In the genomic region with DNA sequence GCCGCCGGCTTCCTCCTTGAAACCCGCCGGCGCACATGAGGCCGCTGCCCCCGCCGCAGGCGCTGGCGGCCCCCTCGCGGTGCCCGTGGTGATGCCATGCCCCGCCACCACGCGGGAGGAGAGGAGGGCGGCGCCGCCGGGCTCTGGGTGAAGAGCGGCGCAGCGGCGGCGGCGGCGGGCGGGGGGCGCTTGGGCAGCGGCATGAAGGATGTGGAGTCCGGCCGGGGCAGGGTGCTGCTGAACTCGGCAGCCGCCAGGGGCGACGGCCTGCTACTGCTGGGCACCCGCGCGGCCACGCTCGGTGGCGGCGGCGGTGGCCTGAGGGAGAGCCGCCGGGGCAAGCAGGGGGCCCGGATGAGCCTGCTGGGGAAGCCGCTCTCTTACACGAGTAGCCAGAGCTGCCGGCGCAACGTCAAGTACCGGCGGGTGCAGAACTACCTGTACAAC, we compare ENCODE assay signal across 1 cellular context.
TF ChIP-seq lines count a peak whose summit lies in the region.

No MANE protein-coding gene starts in this region.

TF ChIP-seq in WTC11, 78 proteins besides CTCF, POLR2A, EP300 and RAD21 (continued from another document):
- TF ChIP-seq, protein P1, sequence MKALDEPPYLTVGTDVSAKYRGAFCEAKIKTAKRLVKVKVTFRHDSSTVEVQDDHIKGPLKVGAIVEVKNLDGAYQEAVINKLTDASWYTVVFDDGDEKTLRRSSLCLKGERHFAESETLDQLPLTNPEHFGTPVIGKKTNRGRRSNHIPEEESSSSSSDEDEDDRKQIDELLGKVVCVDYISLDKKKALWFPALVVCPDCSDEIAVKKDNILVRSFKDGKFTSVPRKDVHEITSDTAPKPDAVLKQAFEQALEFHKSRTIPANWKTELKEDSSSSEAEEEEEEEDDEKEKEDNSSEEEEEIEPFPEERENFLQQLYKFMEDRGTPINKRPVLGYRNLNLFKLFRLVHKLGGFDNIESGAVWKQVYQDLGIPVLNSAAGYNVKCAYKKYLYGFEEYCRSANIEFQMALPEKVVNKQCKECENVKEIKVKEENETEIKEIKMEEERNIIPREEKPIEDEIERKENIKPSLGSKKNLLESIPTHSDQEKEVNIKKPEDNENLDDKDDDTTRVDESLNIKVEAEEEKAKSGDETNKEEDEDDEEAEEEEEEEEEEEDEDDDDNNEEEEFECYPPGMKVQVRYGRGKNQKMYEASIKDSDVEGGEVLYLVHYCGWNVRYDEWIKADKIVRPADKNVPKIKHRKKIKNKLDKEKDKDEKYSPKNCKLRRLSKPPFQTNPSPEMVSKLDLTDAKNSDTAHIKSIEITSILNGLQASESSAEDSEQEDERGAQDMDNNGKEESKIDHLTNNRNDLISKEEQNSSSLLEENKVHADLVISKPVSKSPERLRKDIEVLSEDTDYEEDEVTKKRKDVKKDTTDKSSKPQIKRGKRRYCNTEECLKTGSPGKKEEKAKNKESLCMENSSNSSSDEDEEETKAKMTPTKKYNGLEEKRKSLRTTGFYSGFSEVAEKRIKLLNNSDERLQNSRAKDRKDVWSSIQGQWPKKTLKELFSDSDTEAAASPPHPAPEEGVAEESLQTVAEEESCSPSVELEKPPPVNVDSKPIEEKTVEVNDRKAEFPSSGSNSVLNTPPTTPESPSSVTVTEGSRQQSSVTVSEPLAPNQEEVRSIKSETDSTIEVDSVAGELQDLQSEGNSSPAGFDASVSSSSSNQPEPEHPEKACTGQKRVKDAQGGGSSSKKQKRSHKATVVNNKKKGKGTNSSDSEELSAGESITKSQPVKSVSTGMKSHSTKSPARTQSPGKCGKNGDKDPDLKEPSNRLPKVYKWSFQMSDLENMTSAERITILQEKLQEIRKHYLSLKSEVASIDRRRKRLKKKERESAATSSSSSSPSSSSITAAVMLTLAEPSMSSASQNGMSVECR (CRISPR knock-in tag; IDR thresholded peaks at IDR 0.05; ENCODE audit: borderline replicate concordance): no peak
- TF ChIP-seq, protein P2, sequence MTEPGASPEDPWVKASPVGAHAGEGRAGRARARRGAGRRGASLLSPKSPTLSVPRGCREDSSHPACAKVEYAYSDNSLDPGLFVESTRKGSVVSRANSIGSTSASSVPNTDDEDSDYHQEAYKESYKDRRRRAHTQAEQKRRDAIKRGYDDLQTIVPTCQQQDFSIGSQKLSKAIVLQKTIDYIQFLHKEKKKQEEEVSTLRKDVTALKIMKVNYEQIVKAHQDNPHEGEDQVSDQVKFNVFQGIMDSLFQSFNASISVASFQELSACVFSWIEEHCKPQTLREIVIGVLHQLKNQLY (CRISPR knock-in tag; IDR thresholded peaks at IDR 0.05): no peak
- TF ChIP-seq SMAD3 (CRISPR knock-in tag; IDR thresholded peaks at IDR 0.05; ENCODE audit: borderline replicate concordance): no peak
- TF ChIP-seq ZBTB21 (CRISPR knock-in tag; IDR thresholded peaks at IDR 0.05; ENCODE audit: borderline replicate concordance): no peak
- 0 out of 2 replicates have a peak, but pooled peaks have one; percentile 38 for TF ChIP-seq FOXP1 (CRISPR knock-in tag; IDR thresholded peaks at IDR 0.05; ENCODE audit: borderline replicate concordance)
- TF ChIP-seq, protein P3, sequence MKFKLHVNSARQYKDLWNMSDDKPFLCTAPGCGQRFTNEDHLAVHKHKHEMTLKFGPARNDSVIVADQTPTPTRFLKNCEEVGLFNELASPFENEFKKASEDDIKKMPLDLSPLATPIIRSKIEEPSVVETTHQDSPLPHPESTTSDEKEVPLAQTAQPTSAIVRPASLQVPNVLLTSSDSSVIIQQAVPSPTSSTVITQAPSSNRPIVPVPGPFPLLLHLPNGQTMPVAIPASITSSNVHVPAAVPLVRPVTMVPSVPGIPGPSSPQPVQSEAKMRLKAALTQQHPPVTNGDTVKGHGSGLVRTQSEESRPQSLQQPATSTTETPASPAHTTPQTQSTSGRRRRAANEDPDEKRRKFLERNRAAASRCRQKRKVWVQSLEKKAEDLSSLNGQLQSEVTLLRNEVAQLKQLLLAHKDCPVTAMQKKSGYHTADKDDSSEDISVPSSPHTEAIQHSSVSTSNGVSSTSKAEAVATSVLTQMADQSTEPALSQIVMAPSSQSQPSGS (CRISPR knock-in tag; IDR thresholded peaks at IDR 0.05; ENCODE audit: borderline replicate concordance, low read depth): no peak
- TF ChIP-seq NR3C1 (CRISPR knock-in tag; conservative IDR thresholded peaks at IDR 0.05; ENCODE audit: low read depth): no peak
- TF ChIP-seq, protein P4, sequence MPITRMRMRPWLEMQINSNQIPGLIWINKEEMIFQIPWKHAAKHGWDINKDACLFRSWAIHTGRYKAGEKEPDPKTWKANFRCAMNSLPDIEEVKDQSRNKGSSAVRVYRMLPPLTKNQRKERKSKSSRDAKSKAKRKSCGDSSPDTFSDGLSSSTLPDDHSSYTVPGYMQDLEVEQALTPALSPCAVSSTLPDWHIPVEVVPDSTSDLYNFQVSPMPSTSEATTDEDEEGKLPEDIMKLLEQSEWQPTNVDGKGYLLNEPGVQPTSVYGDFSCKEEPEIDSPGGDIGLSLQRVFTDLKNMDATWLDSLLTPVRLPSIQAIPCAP (CRISPR knock-in tag; IDR thresholded peaks at IDR 0.05): no peak
